In the genomic region with DNA sequence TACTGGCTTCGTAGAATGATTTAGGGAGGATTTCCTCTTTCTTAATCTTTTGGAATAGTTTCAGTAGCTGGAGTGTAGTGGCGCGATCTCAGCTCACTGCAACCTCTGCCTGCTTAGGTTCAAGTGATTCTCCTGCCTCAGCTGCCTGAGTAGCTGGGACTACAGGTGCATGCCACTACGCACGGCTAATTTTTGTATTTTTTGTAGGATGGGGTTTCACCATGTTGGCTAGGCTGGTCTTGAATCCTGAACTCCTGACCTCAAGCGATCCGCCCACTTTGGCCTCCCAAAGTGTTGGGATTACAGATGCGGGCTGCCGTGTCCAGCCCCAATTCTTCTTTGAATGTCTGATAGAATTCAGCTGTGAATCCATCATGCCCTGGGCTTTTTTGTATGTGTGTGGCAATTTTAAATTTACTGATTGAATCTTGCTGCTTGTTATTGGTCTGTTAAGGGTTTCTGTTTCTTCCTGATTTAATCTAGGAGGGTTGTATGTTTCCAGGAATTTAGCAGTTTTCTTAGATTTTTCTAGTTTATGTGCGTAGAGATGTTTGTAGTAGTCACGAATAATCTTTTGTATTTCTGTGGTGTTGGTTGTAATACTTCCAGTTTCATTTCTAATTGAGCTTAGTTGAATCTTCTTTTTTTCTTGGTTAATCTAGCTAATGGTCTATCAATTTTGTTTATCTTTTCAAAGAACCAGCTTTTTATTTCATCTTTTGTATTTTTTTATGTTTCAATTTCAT, we compare ENCODE assay signal across 12 cellular contexts. TPM values are rescaled to one million over a fixed set of nuclear protein-coding genes. Genes with fewer than 3 reads are reported as not detected.
DNase-seq lines count a peak whose midpoint lies in the region; ATAC-seq and TF ChIP-seq lines count a peak whose summit lies in the region.
"Had no signal": no experiment of that assay in that cellular context is flagged by ENCODE, and none has a peak within 500 bp of the region (broad histone marks: within the 10 kb centered on the region; RNA-seq: fewer than 3 reads in every experiment).

No MANE protein-coding gene starts in this region.

- no peak for DNase-seq in activated CD4-positive, alpha-beta T cell treated with anti-CD3 and anti-CD28 coated beads for 36 hours
- DNase-seq in activated CD4-positive, alpha-beta T cell treated with anti-CD3 and anti-CD28 coated beads for 4 hours: no peak
- no peak for DNase-seq in activated naive CD8-positive, alpha-beta T cell treated with anti-CD3 and anti-CD28 coated beads, Interleukin-2, amount 50 U/mL, for 24 hours
- DNase-seq in right lobe of liver: no peak
- DNase-seq in thoracic aorta (ENCODE audit: low spot score): no peak
- DNase-seq in progenitor cell of endocrine pancreas (ENCODE audit: low spot score, unreplicated experiment): no peak
- DNase-seq: 8988T; DMS79 treated with DMSO at 0.1 percent for 48 hours; NK-92 treated with Interleukin-12 subunit alpha and Interleukin-12 subunit beta, amount 100 ng/mL, for 24 hours had no signal

- H3K4me3 Mint-ChIP-seq in activated CD4-positive, alpha-beta T cell treated with anti-CD3 and anti-CD28 coated beads for 36 hours: peak overlapping the region; percentile 73
- H3K4me3 Mint-ChIP-seq in activated naive CD8-positive, alpha-beta T cell treated with anti-CD3 and anti-CD28 coated beads, Interleukin-2, amount 50 U/mL, for 24 hours: peak overlapping the region; percentile 77
- H3K4me3 Mint-ChIP-seq in progenitor cell of endocrine pancreas (ENCODE audit: low read depth): no peak overlapping the region

- no peaks in the 10 kb centered on the region for H3K27me3 Mint-ChIP-seq in activated CD4-positive, alpha-beta T cell treated with anti-CD3 and anti-CD28 coated beads for 36 hours
- peaks cover 10% of the 10 kb centered on the region for H3K27me3 Mint-ChIP-seq in activated naive CD8-positive, alpha-beta T cell treated with anti-CD3 and anti-CD28 coated beads, Interleukin-2, amount 50 U/mL, for 24 hours
- no peaks in the 10 kb centered on the region for H3K27me3 Mint-ChIP-seq in progenitor cell of endocrine pancreas

- TF ChIP-seq CTCF in right lobe of liver (IDR thresholded peaks at IDR 0.05) (no peak), thoracic aorta (IDR thresholded peaks at IDR 0.05) (no peak), progenitor cell of endocrine pancreas (IDR thresholded peaks at IDR 0.05; ENCODE audit: unreplicated experiment) (no peak)

- H3K4me1 ChIP-seq in right lobe of liver (no peaks in the 10 kb centered on the region), thoracic aorta (ENCODE audit: control insufficient read depth in 1 of 2, low read depth in 2 of 2) (peaks cover 0 to 8% of the 10 kb centered on the region in 2 donors)

- intact Hi-C loops in activated CD4-positive, alpha-beta T cell treated with anti-CD3 and anti-CD28 coated beads for 36 hours (cut with DNase I, micrococcal nuclease): loop anchor here in 1 of 2 experiments (1.0 kb wide), 1 partner anchor 12 kb away; no protein-coding TSS in a partner anchor
- intact Hi-C loops in right lobe of liver (cut with DNase I): no loop called here

- no peaks in the 10 kb centered on the region for H3K9me3 ChIP-seq in right lobe of liver
- peaks cover 2% of the 10 kb centered on the region for H3K9me3 ChIP-seq in thoracic aorta

- no peak for TF ChIP-seq POLR2A in right lobe of liver (IDR thresholded peaks at IDR 0.05)

- ATAC-seq in activated CD4-positive, alpha-beta T cell treated with anti-CD3 and anti-CD28 coated beads for 36 hours: peak; percentile 18
- no peak for ATAC-seq in activated naive CD8-positive, alpha-beta T cell treated with anti-CD3 and anti-CD28 coated beads, Interleukin-2, amount 50 U/mL, for 24 hours
- ATAC-seq in right lobe of liver: peak; percentile 54 to 82 (median 68)
- no peak for ATAC-seq in thoracic aorta (ENCODE audit: insufficient number of reproducible peaks, low FRiP score, low read depth)
- ATAC-seq in GM18909 (IDR thresholded peaks at IDR 0.05; ENCODE audit: poor library complexity, unreplicated experiment): no peak
- no peak for ATAC-seq in HG02870 (IDR thresholded peaks at IDR 0.05; ENCODE audit: unreplicated experiment)

- peaks cover 16% of the 10 kb centered on the region for H3K36me3 Mint-ChIP-seq in activated CD4-positive, alpha-beta T cell treated with anti-CD3 and anti-CD28 coated beads for 36 hours (ENCODE audit: low read depth)
- peaks cover 9% of the 10 kb centered on the region for H3K36me3 Mint-ChIP-seq in activated naive CD8-positive, alpha-beta T cell treated with anti-CD3 and anti-CD28 coated beads, Interleukin-2, amount 50 U/mL, for 24 hours (ENCODE audit: low read depth)
- peaks cover 3% of the 10 kb centered on the region for H3K36me3 Mint-ChIP-seq in progenitor cell of endocrine pancreas (ENCODE audit: insufficient read depth)

- peak overlapping the region; percentile 83 for H3K27ac Mint-ChIP-seq in activated CD4-positive, alpha-beta T cell treated with anti-CD3 and anti-CD28 coated beads for 36 hours
- H3K27ac Mint-ChIP-seq in activated naive CD8-positive, alpha-beta T cell treated with anti-CD3 and anti-CD28 coated beads, Interleukin-2, amount 50 U/mL, for 24 hours: peak overlapping the region; percentile 50
- no peak overlapping the region for H3K27ac Mint-ChIP-seq in progenitor cell of endocrine pancreas

- H3K27me3 ChIP-seq in right lobe of liver (no peaks in the 10 kb centered on the region), thoracic aorta (replicated peaks; ENCODE audit: insufficient read depth) (no peaks in the 10 kb centered on the region)
- H3K27me3 ChIP-seq: hepatocyte had no signal

- peak overlapping the region; percentile 3 to 28 (median 17) for H3K4me3 ChIP-seq in right lobe of liver
- peak overlapping the region; percentile 28 for H3K4me3 ChIP-seq in thoracic aorta
- H3K4me3 ChIP-seq: hepatocyte had no signal

- H3K4me1 Mint-ChIP-seq in activated CD4-positive, alpha-beta T cell treated with anti-CD3 and anti-CD28 coated beads for 36 hours: peaks cover 70% of the 10 kb centered on the region
- H3K4me1 Mint-ChIP-seq in activated naive CD8-positive, alpha-beta T cell treated with anti-CD3 and anti-CD28 coated beads, Interleukin-2, amount 50 U/mL, for 24 hours: peaks cover 59% of the 10 kb centered on the region
- H3K4me1 Mint-ChIP-seq in progenitor cell of endocrine pancreas (ENCODE audit: low read depth): no peaks in the 10 kb centered on the region

- 28% methylated on average over 11 of the region's 11 CpGs for WGBS in right lobe of liver (ENCODE audit: insufficient coverage, low coverage, low lambda C conversion rate, missing lambda C conversion rate)

- CTCF ChIA-PET in activated CD4-positive, alpha-beta T cell treated with anti-CD3 and anti-CD28 coated beads for 36 hours (lab: Charles Lee): interaction anchor here (0.7 to 2.7 kb wide), 15 partner anchors 8 to 166 kb away, joined by 3 to 31 read pairs (median 5); no protein-coding TSS in a partner anchor

- H3K36me3 ChIP-seq in right lobe of liver: no peaks in the 10 kb centered on the region
- no peaks in the 10 kb centered on the region for H3K36me3 ChIP-seq in thoracic aorta

- H3K9me3 Mint-ChIP-seq in activated CD4-positive, alpha-beta T cell treated with anti-CD3 and anti-CD28 coated beads for 36 hours (ENCODE audit: low read depth): peaks cover 7% of the 10 kb centered on the region
- H3K9me3 Mint-ChIP-seq in activated naive CD8-positive, alpha-beta T cell treated with anti-CD3 and anti-CD28 coated beads, Interleukin-2, amount 50 U/mL, for 24 hours: peaks cover 4% of the 10 kb centered on the region
- peaks cover 15% of the 10 kb centered on the region for H3K9me3 Mint-ChIP-seq in progenitor cell of endocrine pancreas (ENCODE audit: low read depth)

- peak overlapping the region; percentile 10 to 43 (median 42) for H3K27ac ChIP-seq in right lobe of liver
- H3K27ac ChIP-seq in thoracic aorta: no peak overlapping the region
- H3K27ac ChIP-seq: hepatocyte had no signal

- POLR2A ChIA-PET in activated CD4-positive, alpha-beta T cell treated with anti-CD3 and anti-CD28 coated beads for 36 hours (lab: Charles Lee): interaction anchor here (0.7 to 1.6 kb wide), 3 partner anchors 10 to 122 kb away, joined by 4 to 6 read pairs (median 4); no protein-coding TSS in a partner anchor

RNA-seq across cellular contexts. Expression of gene MAN1C1, which starts 15.3 kb away (rescaled TPM):
- total RNA-seq in activated CD4-positive, alpha-beta T cell treated with anti-CD3 and anti-CD28 coated beads for 36 hours: 10 to 100 TPM in 1 of 2 experiments, 1 to 10 TPM in 1; 10.0 to 10.1 TPM
- total RNA-seq in right lobe of liver: 10 to 100 TPM; 10.7 to 38.8 (median 21.0) TPM
- 10 to 100 TPM; 21.0 to 26.0 TPM for total RNA-seq in thoracic aorta
- total RNA-seq in progenitor cell of endocrine pancreas: 4.8 and 5.1 TPM in 2 replicates

Comparison
In these comparisons a context has a peak if more than half of its experiments do, and no peak if none do; other contexts are left out.
1. ATAC-seq: peak in activated CD4-positive, alpha-beta T cell treated with anti-CD3 and anti-CD28 coated beads for 36 hours (single experiment) and right lobe of liver (4 of 4); none in activated naive CD8-positive, alpha-beta T cell treated with anti-CD3 and anti-CD28 coated beads, Interleukin-2, amount 50 U/mL, for 24 hours (single experiment), thoracic aorta (single experiment), GM18909 (single experiment) and HG02870 (single experiment).
2. H3K27ac ChIP-seq: peak in right lobe of liver (3 of 3); none in thoracic aorta (0 of 2).